Comparison of ENCODE assay signal across 19 cellular contexts in genomic region chr12:116411977-116412376, GRCh38.
"Had no signal": no experiment of that assay in that cellular context is flagged by ENCODE, and none has a peak within 500 bp of the region (broad histone marks: within the 10 kb centered on the region; RNA-seq: fewer than 3 reads in every experiment).

No MANE protein-coding gene starts in this region.

- H3K27ac Mint-ChIP-seq: natural killer cell; stimulated activated effector memory CD8-positive, alpha-beta T cell treated with anti-CD3 and anti-CD28 coated beads, Interleukin-12 subunit alpha, Interleukin-12 subunit beta, amount 100 ng/mL, for 72 hours had no signal

- H3K27me3 ChIP-seq: esophagus muscularis mucosa, foreskin keratinocyte, heart left ventricle, ovary, suprapubic skin, thyroid gland, upper lobe of right lung, vagina had no signal

- FAIRE-seq: endometrium had no signal

- H3K4me1 ChIP-seq: foreskin keratinocyte, thyroid gland had no signal

- H3K27ac ChIP-seq: epithelial cell of prostate, foreskin keratinocyte, ovary, thyroid gland, vagina had no signal

- H3K9me3 Mint-ChIP-seq: natural killer cell; neural crest cell; stimulated activated effector memory CD8-positive, alpha-beta T cell treated with anti-CD3 and anti-CD28 coated beads, Interleukin-12 subunit alpha, Interleukin-12 subunit beta, amount 100 ng/mL, for 72 hours had no signal

- ATAC-seq: foreskin keratinocyte; heart left ventricle; natural killer cell; right cardiac atrium; stimulated activated effector memory CD8-positive, alpha-beta T cell treated with anti-CD3 and anti-CD28 coated beads, Interleukin-12 subunit alpha, Interleukin-12 subunit beta, amount 100 ng/mL, for 72 hours; stimulated activated naive CD8-positive, alpha-beta T cell treated with anti-CD3 and anti-CD28 coated beads, Interleukin-15, Interleukin-2, amounts not matched to agents 100 U/mL and 50 U/mL, for 24 hours; upper lobe of right lung had no signal

- H3K36me3 ChIP-seq: esophagus muscularis mucosa, heart left ventricle, ovary, suprapubic skin, thyroid gland, upper lobe of right lung, vagina had no signal

- H3K36me3 Mint-ChIP-seq: natural killer cell; stimulated activated effector memory CD8-positive, alpha-beta T cell treated with anti-CD3 and anti-CD28 coated beads, Interleukin-12 subunit alpha, Interleukin-12 subunit beta, amount 100 ng/mL, for 72 hours had no signal

- H3K9me3 ChIP-seq: esophagus muscularis mucosa, heart left ventricle, ovary, suprapubic skin, thyroid gland, upper lobe of right lung, vagina had no signal

- H3K4me3 Mint-ChIP-seq: natural killer cell; neural crest cell; stimulated activated effector memory CD8-positive, alpha-beta T cell treated with anti-CD3 and anti-CD28 coated beads, Interleukin-12 subunit alpha, Interleukin-12 subunit beta, amount 100 ng/mL, for 72 hours had no signal

- DNase-seq: effector memory CD4-positive, alpha-beta T cell; foreskin keratinocyte; heart left ventricle; hippocampal formation; natural killer cell; ovary; right cardiac atrium; stimulated activated CD4-positive, alpha-beta T cell treated with anti-CD3 and anti-CD28 coated beads, Interleukin-4, amount 100 ng/mL, for 1 hour; stimulated activated CD8-positive, alpha-beta memory T cell treated with anti-CD3 and anti-CD28 coated beads, Interleukin-4, amount 100 ng/mL, for 48 hours; stimulated activated naive CD8-positive, alpha-beta T cell treated with anti-CD3 and anti-CD28 coated beads, Interleukin-15, Interleukin-2, amounts not matched to agents 100 U/mL and 50 U/mL, for 24 hours; thyroid gland; upper lobe of right lung had no signal

- H3K4me1 Mint-ChIP-seq: natural killer cell had no signal

- H3K4me3 ChIP-seq: esophagus muscularis mucosa, heart left ventricle, ovary, suprapubic skin, thyroid gland, upper lobe of right lung, vagina had no signal
